Comparison of ENCODE assay signal across 1 cellular context in the genomic region with DNA sequence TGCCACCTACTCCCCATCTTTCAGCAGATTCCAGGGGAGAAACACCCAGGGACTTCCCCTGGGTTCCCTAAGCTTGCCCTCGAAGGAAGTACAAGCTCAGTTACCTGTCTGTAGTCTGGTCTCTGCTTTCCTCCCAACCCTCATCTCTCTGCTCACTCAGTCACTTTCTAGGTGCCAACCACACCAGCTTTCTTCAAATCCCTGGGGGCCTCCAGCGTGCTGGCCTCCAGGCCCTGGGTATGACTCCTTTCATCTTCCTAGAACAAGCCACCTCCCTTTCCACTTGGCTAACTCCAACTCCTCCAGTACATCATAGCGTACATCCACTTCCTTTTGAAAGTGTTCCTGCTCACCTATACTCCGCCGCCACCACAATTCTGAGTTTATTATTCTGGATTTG.
TF ChIP-seq lines count a peak whose summit lies in the region.

No MANE protein-coding gene starts in this region.

TF ChIP-seq in K562, 482 proteins besides CTCF, POLR2A, EP300 and RAD21 (continued from another document):
- TF ChIP-seq, protein P1, sequence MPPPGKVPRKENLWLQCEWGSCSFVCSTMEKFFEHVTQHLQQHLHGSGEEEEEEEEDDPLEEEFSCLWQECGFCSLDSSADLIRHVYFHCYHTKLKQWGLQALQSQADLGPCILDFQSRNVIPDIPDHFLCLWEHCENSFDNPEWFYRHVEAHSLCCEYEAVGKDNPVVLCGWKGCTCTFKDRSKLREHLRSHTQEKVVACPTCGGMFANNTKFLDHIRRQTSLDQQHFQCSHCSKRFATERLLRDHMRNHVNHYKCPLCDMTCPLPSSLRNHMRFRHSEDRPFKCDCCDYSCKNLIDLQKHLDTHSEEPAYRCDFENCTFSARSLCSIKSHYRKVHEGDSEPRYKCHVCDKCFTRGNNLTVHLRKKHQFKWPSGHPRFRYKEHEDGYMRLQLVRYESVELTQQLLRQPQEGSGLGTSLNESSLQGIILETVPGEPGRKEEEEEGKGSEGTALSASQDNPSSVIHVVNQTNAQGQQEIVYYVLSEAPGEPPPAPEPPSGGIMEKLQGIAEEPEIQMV (tag; conservative IDR thresholded peaks at IDR 0.05; ENCODE audit: low read depth) = no peak
- TF ChIP-seq FOXJ3 (CRISPR knock-in tag; IDR thresholded peaks at IDR 0.05) = no peak
- TF ChIP-seq, protein P2, sequence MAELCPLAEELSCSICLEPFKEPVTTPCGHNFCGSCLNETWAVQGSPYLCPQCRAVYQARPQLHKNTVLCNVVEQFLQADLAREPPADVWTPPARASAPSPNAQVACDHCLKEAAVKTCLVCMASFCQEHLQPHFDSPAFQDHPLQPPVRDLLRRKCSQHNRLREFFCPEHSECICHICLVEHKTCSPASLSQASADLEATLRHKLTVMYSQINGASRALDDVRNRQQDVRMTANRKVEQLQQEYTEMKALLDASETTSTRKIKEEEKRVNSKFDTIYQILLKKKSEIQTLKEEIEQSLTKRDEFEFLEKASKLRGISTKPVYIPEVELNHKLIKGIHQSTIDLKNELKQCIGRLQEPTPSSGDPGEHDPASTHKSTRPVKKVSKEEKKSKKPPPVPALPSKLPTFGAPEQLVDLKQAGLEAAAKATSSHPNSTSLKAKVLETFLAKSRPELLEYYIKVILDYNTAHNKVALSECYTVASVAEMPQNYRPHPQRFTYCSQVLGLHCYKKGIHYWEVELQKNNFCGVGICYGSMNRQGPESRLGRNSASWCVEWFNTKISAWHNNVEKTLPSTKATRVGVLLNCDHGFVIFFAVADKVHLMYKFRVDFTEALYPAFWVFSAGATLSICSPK (IDR thresholded peaks at IDR 0.05; ENCODE audit: borderline replicate concordance) = no peak
TF ChIP-seq in K562: peak in this region for 0.
